ENCODE assay signal across 17 cellular contexts in the genomic region with DNA sequence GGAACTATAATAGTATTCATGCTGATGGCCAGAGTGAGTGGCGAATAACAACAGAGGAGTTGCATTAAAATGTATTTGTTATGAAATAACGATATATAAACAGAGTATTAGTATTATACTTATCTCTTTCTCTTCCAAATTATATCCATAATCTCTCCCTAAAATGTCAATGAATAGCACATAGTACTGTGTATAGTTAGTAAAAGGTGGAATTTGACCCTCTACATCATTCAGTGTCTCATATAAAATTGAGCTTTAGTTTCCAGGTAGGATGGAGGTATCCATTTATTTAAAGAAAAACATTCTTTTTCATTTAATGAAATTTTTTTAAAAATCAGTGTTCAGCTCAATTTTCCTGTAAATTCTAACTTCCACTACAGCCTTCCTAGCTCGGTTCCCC. TPM values are rescaled to one million over a fixed set of nuclear protein-coding genes. Genes with fewer than 3 reads are reported as not detected.
A peak's percentile ranks its signal among the peaks of the same experiment; 100 is the strongest.
DNase-seq lines count a peak whose midpoint lies in the region; ATAC-seq, FAIRE-seq and TF ChIP-seq lines count a peak whose summit lies in the region.
"Had no signal": no experiment of that assay in that cellular context is flagged by ENCODE, and none has a peak within 500 bp of the region (broad histone marks: within the 10 kb centered on the region; RNA-seq: fewer than 3 reads in every experiment).

No MANE protein-coding gene starts in this region.

- no peaks in the 10 kb centered on the region for H3K27me3 Mint-ChIP-seq in activated naive CD4-positive, alpha-beta T cell treated with anti-CD3 and anti-CD28 coated beads, Interleukin-2, amount 10 ng/mL, durations not matched to agents 7 days and 5 days
- H3K27me3 Mint-ChIP-seq: CD4-positive, alpha-beta memory T cell had no signal

- TF ChIP-seq CTCF in A549 (IDR thresholded peaks at IDR 0.05) = no peak
- no peak for TF ChIP-seq CTCF in right lobe of liver (IDR thresholded peaks at IDR 0.05)

- 89% methylated on average over 3 of the region's 3 CpGs for WGBS in A549 (ENCODE audit: missing lambda C conversion rate)
- 89% methylated on average over 3 of the region's 3 CpGs for WGBS in right lobe of liver (ENCODE audit: insufficient coverage, low coverage, low lambda C conversion rate, missing lambda C conversion rate)
- 46 to 70% (median 63%) methylated on average over 3 of the region's 3 CpGs for WGBS in small intestine, 3 donors
- 98% methylated on average over 3 of the region's 3 CpGs for WGBS in right cardiac atrium

- H3K36me3 ChIP-seq in endocrine pancreas (ENCODE audit: control insufficient read depth, insufficient read depth, low read length) (no peaks in the 10 kb centered on the region), right lobe of liver (peaks cover 0 to 4% (median 2%) of the 10 kb centered on the region in 4 donors), small intestine (ENCODE audit: control insufficient read depth in 2 of 2, insufficient read depth in 2 of 2, low read length in 2 of 2) (no peaks in the 10 kb centered on the region)

- FAIRE-seq in A549 (lab: Jason Lieb, UNC) (no peak), small intestine (lab: Jason Lieb, UNC) (no peak)
- FAIRE-seq: A204.1, G401.6, GM12891 had no signal

- H3K9ac ChIP-seq in endocrine pancreas (ENCODE audit: control insufficient read depth, insufficient read depth, low read length) = no peak overlapping the region

- H3K36me3 Mint-ChIP-seq in activated naive CD4-positive, alpha-beta T cell treated with anti-CD3 and anti-CD28 coated beads, Interleukin-2, amount 10 ng/mL, durations not matched to agents 7 days and 5 days = peaks cover 28% of the 10 kb centered on the region

- DNase-seq in A549 (ENCODE audit: low read depth in 1 of 2, low spot score in 1 of 2) = no peak
- DNase-seq in right lobe of liver = no peak
- peak; percentile 19 for DNase-seq in small intestine
- DNase-seq in H4 (ENCODE audit: low spot score) = no peak
- DNase-seq in right cardiac atrium = no peak
- no peak for DNase-seq in activated naive CD4-positive, alpha-beta T cell treated with anti-CD3 and anti-CD28 coated beads, Interleukin-2, amount 10 ng/mL, durations not matched to agents 7 days and 5 days
- DNase-seq: BE2C; CD4-positive, alpha-beta memory T cell; EL; GOT3 had no signal

- no peak overlapping the region for H3K27ac Mint-ChIP-seq in activated naive CD4-positive, alpha-beta T cell treated with anti-CD3 and anti-CD28 coated beads, Interleukin-2, amount 10 ng/mL, durations not matched to agents 7 days and 5 days
- H3K27ac Mint-ChIP-seq: CD4-positive, alpha-beta memory T cell had no signal

- TF ChIP-seq POLR2A in A549 (IDR thresholded peaks at IDR 0.05; ENCODE audit: low read length) = no peak
- no peak for TF ChIP-seq POLR2A in right lobe of liver (IDR thresholded peaks at IDR 0.05)

- H3K4me3 Mint-ChIP-seq in activated naive CD4-positive, alpha-beta T cell treated with anti-CD3 and anti-CD28 coated beads, Interleukin-2, amount 10 ng/mL, durations not matched to agents 7 days and 5 days = no peak overlapping the region
- H3K4me3 Mint-ChIP-seq: CD4-positive, alpha-beta memory T cell had no signal

- no peaks in the 10 kb centered on the region for H3K27me3 ChIP-seq in endocrine pancreas (ENCODE audit: control insufficient read depth, insufficient read depth, low read length)
- no peaks in the 10 kb centered on the region for H3K27me3 ChIP-seq in right lobe of liver
- no peaks in the 10 kb centered on the region for H3K27me3 ChIP-seq in small intestine (ENCODE audit: control insufficient read depth in 2 of 2, insufficient read depth in 2 of 2, low read length in 2 of 2)
- H3K27me3 ChIP-seq in right cardiac atrium (ENCODE audit: control insufficient read depth, insufficient read depth) = no peaks in the 10 kb centered on the region
- H3K27me3 ChIP-seq: BE2C had no signal

- no peaks in the 10 kb centered on the region for H3K9me3 Mint-ChIP-seq in activated naive CD4-positive, alpha-beta T cell treated with anti-CD3 and anti-CD28 coated beads, Interleukin-2, amount 10 ng/mL, durations not matched to agents 7 days and 5 days

- H3K27ac ChIP-seq in A549 (no peak overlapping the region), right lobe of liver (peak overlapping the region; percentile 76 to 89 (median 86)), small intestine (ENCODE audit: low read depth in 1 of 2, low read length in 1 of 2) (no peak overlapping the region), right cardiac atrium (ENCODE audit: low read length) (no peak overlapping the region)
- H3K27ac ChIP-seq: C4-2B had no signal

- H3K9me3 ChIP-seq in A549 = no peaks in the 10 kb centered on the region
- no peaks in the 10 kb centered on the region for H3K9me3 ChIP-seq in endocrine pancreas (ENCODE audit: control insufficient read depth, low read length)
- no peaks in the 10 kb centered on the region for H3K9me3 ChIP-seq in right lobe of liver
- H3K9me3 ChIP-seq in small intestine (ENCODE audit: control insufficient read depth, low read depth) = no peaks in the 10 kb centered on the region
- no peaks in the 10 kb centered on the region for H3K9me3 ChIP-seq in right cardiac atrium (ENCODE audit: control insufficient read depth, low read length)
- H3K9me3 ChIP-seq: BE2C, HAP-1 had no signal

- no peak for TF ChIP-seq RAD21 in A549 (conservative IDR thresholded peaks at IDR 0.05 in 1 of 2, IDR thresholded peaks at IDR 0.05 in 1 of 2)

- no peak overlapping the region for H3K4me3 ChIP-seq in A549
- peak overlapping the region; percentile 32 for H3K4me3 ChIP-seq in endocrine pancreas (ENCODE audit: control insufficient read depth, insufficient read depth, low read length)
- no peak overlapping the region for H3K4me3 ChIP-seq in right lobe of liver
- no peak overlapping the region for H3K4me3 ChIP-seq in small intestine (ENCODE audit: low read depth in 1 of 2, low read length in 2 of 2)
- H3K4me3 ChIP-seq in right cardiac atrium (ENCODE audit: low read length) = no peak overlapping the region
- H3K4me3 ChIP-seq: HAP-1 had no signal

- intact Hi-C loops in right lobe of liver (cut with DNase I) (no loop called here), right cardiac atrium (cut with DNase I) (no loop called here)

- peak overlapping the region; percentile 43 for H3K4me2 ChIP-seq in A549

- POLR2A ChIA-PET in A549 (lab: Yijun Ruan, JAX) = no interaction called here

- peaks cover 16% of the 10 kb centered on the region for H3K4me1 ChIP-seq in A549
- H3K4me1 ChIP-seq in endocrine pancreas (ENCODE audit: control insufficient read depth, insufficient read depth, low read length) = peaks cover 45% of the 10 kb centered on the region
- peaks cover 0 to 31% (median 8%) of the 10 kb centered on the region in 4 donors for H3K4me1 ChIP-seq in right lobe of liver
- H3K4me1 ChIP-seq in small intestine (ENCODE audit: control insufficient read depth in 2 of 2, insufficient read depth in 1 of 2, low read depth in 1 of 2, low read length in 1 of 2) = no peaks in the 10 kb centered on the region
- H3K4me1 ChIP-seq in right cardiac atrium (ENCODE audit: control insufficient read depth, insufficient read depth, low read length) = peaks cover under 1% of the 10 kb centered on the region
- H3K4me1 ChIP-seq: BE2C had no signal

- CTCF ChIA-PET in A549 (lab: Yijun Ruan, JAX) = interaction anchor here (1.1 to 2.1 kb wide), 2 partner anchors 45 to 128 kb away, joined by 5 to 9 read pairs; no protein-coding TSS in a partner anchor
- CTCF ChIA-PET in activated naive CD4-positive, alpha-beta T cell treated with anti-CD3 and anti-CD28 coated beads, Interleukin-2, amount 10 ng/mL, durations not matched to agents 7 days and 5 days (lab: Charles Lee) = no interaction called here

- ATAC-seq in A549 (no peak), right lobe of liver (peak in 2 of 4 donors; percentile 16 to 30), right cardiac atrium (no peak)

- no peaks in the 10 kb centered on the region for H3K4me1 Mint-ChIP-seq in activated naive CD4-positive, alpha-beta T cell treated with anti-CD3 and anti-CD28 coated beads, Interleukin-2, amount 10 ng/mL, durations not matched to agents 7 days and 5 days
- H3K4me1 Mint-ChIP-seq: CD4-positive, alpha-beta memory T cell had no signal

- no peak for TF ChIP-seq EP300 in A549 (IDR thresholded peaks at IDR 0.05)

TF ChIP-seq in A549, 52 proteins besides CTCF, POLR2A, EP300 and RAD21 (continues in another document):
- TF ChIP-seq GATA3 (IDR thresholded peaks at IDR 0.05; ENCODE audit: borderline replicate concordance) (no peak), HOXB13 (CRISPR knock-in tag; IDR thresholded peaks at IDR 0.05; ENCODE audit: low read depth) (no peak), RARB (CRISPR knock-in tag; IDR thresholded peaks at IDR 0.05) (no peak), JUNB (IDR thresholded peaks at IDR 0.05) (no peak)
- TF ChIP-seq, protein P1, sequence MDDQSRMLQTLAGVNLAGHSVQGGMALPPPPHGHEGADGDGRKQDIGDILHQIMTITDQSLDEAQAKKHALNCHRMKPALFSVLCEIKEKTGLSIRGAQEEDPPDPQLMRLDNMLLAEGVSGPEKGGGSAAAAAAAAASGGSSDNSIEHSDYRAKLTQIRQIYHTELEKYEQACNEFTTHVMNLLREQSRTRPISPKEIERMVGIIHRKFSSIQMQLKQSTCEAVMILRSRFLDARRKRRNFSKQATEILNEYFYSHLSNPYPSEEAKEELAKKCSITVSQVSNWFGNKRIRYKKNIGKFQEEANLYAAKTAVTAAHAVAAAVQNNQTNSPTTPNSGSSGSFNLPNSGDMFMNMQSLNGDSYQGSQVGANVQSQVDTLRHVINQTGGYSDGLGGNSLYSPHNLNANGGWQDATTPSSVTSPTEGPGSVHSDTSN (IDR thresholded peaks at IDR 0.05) = no peak

RNA-seq across cellular contexts. Expression of a gene that starts 34.4 kb away (rescaled TPM):
- polyA plus RNA-seq in A549 (2011; rRNA removed) (0.12 and 0.14 TPM in 2 replicates), A549 (2017; fragmentation: RNase III; extraction: RNeasy Plus Mini Kit Qiagen cat#74134 plus additional on column Dnase treatment) (0.05 to 0.12 TPM (median 0.05 TPM) in 3 replicates), small intestine (under 1 TPM in 1 of 3 donors, not detected in 2; 0.21 TPM), right cardiac atrium (2.1 TPM)
- 0.06 and 0.08 TPM in 2 replicates for polyA plus RNA-seq in A549 (2012; cell fraction: cytosol; rRNA removed)
- polyA plus RNA-seq in A549 (2012; cell fraction: nucleus; rRNA removed) = 0.28 and 0.50 TPM in 2 replicates
- polyA minus RNA-seq in A549 (2011; rRNA and poly(A)+ RNA removed) = 0.12 and 0.39 TPM in 2 replicates
- total RNA-seq in right lobe of liver (1 to 10 TPM in 1 of 6 experiments, under 1 TPM in 5; 0.24 to 1.2 (median 0.52) TPM), right cardiac atrium (1 to 10 TPM; 3.9 to 7.4 (median 4.7) TPM)
- 0.04 and 0.06 TPM in 2 replicates for total RNA-seq in H4 (2014; rRNA removed; shearing (Covaris generic))
- total RNA-seq: HT-29 had no signal

RNA-seq across cellular contexts. Expression of a gene that starts 42.7 kb away (rescaled TPM):
- polyA plus RNA-seq in A549 (2011; rRNA removed) (10.9 and 11.9 TPM in 2 replicates), A549 (2017; fragmentation: RNase III; extraction: RNeasy Plus Mini Kit Qiagen cat#74134 plus additional on column Dnase treatment) (5.9 to 6.6 TPM (median 6.1 TPM) in 3 replicates), small intestine (1 to 10 TPM; 3.1 to 4.8 (median 3.2) TPM), right cardiac atrium (6.2 TPM)
- 1.8 and 2.4 TPM in 2 replicates for polyA plus RNA-seq in A549 (2012; cell fraction: cytosol; rRNA removed)
- polyA plus RNA-seq in A549 (2012; cell fraction: nucleus; rRNA removed) = 1.8 and 4.1 TPM in 2 replicates
- polyA minus RNA-seq in A549 (2011; rRNA and poly(A)+ RNA removed) = 8.0 and 12.4 TPM in 2 replicates
- total RNA-seq in right lobe of liver (10 to 100 TPM in 5 of 6 experiments, 1 to 10 TPM in 1; 9.6 to 37.9 (median 17.8) TPM), right cardiac atrium (10 to 100 TPM; 42.6 to 47.7 (median 46.0) TPM)
- total RNA-seq in H4 (2014; rRNA removed; shearing (Covaris generic)) = 6.5 and 10.0 TPM in 2 replicates

Comparison
In these comparisons a context has a peak if more than half of its experiments do, and no peak if none do; other contexts are left out.
1. H3K27ac ChIP-seq: peak in right lobe of liver (3 of 3); none in A549 (0 of 2), small intestine (0 of 2) and right cardiac atrium (single experiment).